Comparison of ENCODE assay signal across 1 cellular context in the genomic region with DNA sequence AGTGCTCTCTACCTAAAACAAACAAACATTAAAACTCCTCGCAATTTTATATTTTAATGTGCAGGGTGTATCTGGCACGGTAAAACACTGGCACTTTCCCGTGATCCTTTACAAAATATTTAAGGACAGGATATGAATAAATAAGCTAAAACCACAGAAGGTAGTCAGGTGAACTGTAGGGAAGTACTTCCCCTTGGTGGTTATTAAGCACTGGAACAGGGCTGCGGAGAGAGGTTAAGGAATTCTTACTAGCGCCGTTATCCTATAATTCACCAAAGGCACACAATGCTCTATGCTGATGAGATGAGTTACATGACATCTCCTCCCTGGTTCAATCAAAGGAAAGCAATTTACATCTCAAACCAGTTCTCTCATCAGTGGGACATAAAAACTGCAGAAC.
TF ChIP-seq lines count a peak whose summit lies in the region.

No MANE protein-coding gene starts in this region.

TF ChIP-seq in GM23338, 12 proteins besides CTCF, POLR2A, EP300 and RAD21 (continued from another document):
- TF ChIP-seq, protein P1, sequence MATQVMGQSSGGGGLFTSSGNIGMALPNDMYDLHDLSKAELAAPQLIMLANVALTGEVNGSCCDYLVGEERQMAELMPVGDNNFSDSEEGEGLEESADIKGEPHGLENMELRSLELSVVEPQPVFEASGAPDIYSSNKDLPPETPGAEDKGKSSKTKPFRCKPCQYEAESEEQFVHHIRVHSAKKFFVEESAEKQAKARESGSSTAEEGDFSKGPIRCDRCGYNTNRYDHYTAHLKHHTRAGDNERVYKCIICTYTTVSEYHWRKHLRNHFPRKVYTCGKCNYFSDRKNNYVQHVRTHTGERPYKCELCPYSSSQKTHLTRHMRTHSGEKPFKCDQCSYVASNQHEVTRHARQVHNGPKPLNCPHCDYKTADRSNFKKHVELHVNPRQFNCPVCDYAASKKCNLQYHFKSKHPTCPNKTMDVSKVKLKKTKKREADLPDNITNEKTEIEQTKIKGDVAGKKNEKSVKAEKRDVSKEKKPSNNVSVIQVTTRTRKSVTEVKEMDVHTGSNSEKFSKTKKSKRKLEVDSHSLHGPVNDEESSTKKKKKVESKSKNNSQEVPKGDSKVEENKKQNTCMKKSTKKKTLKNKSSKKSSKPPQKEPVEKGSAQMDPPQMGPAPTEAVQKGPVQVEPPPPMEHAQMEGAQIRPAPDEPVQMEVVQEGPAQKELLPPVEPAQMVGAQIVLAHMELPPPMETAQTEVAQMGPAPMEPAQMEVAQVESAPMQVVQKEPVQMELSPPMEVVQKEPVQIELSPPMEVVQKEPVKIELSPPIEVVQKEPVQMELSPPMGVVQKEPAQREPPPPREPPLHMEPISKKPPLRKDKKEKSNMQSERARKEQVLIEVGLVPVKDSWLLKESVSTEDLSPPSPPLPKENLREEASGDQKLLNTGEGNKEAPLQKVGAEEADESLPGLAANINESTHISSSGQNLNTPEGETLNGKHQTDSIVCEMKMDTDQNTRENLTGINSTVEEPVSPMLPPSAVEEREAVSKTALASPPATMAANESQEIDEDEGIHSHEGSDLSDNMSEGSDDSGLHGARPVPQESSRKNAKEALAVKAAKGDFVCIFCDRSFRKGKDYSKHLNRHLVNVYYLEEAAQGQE (IDR thresholded peaks at IDR 0.05; ENCODE audit: unreplicated experiment): no peak
- TF ChIP-seq POLR2AphosphoS5 (IDR thresholded peaks at IDR 0.05; ENCODE audit: low read depth) (no peak), JUNB (IDR thresholded peaks at IDR 0.05; ENCODE audit: unreplicated experiment) (no peak), CREB1 (CRISPR knock-in tag; IDR thresholded peaks at IDR 0.05; ENCODE audit: low read depth) (no peak), STAT1 (IDR thresholded peaks at IDR 0.05; ENCODE audit: unreplicated experiment) (no peak), EZH2phosphoT487 (IDR thresholded peaks at IDR 0.05; ENCODE audit: unreplicated experiment) (no peak), EZH2 (IDR thresholded peaks at IDR 0.05; ENCODE audit: low read depth, unreplicated experiment) (no peak)
- TF ChIP-seq, protein P2, sequence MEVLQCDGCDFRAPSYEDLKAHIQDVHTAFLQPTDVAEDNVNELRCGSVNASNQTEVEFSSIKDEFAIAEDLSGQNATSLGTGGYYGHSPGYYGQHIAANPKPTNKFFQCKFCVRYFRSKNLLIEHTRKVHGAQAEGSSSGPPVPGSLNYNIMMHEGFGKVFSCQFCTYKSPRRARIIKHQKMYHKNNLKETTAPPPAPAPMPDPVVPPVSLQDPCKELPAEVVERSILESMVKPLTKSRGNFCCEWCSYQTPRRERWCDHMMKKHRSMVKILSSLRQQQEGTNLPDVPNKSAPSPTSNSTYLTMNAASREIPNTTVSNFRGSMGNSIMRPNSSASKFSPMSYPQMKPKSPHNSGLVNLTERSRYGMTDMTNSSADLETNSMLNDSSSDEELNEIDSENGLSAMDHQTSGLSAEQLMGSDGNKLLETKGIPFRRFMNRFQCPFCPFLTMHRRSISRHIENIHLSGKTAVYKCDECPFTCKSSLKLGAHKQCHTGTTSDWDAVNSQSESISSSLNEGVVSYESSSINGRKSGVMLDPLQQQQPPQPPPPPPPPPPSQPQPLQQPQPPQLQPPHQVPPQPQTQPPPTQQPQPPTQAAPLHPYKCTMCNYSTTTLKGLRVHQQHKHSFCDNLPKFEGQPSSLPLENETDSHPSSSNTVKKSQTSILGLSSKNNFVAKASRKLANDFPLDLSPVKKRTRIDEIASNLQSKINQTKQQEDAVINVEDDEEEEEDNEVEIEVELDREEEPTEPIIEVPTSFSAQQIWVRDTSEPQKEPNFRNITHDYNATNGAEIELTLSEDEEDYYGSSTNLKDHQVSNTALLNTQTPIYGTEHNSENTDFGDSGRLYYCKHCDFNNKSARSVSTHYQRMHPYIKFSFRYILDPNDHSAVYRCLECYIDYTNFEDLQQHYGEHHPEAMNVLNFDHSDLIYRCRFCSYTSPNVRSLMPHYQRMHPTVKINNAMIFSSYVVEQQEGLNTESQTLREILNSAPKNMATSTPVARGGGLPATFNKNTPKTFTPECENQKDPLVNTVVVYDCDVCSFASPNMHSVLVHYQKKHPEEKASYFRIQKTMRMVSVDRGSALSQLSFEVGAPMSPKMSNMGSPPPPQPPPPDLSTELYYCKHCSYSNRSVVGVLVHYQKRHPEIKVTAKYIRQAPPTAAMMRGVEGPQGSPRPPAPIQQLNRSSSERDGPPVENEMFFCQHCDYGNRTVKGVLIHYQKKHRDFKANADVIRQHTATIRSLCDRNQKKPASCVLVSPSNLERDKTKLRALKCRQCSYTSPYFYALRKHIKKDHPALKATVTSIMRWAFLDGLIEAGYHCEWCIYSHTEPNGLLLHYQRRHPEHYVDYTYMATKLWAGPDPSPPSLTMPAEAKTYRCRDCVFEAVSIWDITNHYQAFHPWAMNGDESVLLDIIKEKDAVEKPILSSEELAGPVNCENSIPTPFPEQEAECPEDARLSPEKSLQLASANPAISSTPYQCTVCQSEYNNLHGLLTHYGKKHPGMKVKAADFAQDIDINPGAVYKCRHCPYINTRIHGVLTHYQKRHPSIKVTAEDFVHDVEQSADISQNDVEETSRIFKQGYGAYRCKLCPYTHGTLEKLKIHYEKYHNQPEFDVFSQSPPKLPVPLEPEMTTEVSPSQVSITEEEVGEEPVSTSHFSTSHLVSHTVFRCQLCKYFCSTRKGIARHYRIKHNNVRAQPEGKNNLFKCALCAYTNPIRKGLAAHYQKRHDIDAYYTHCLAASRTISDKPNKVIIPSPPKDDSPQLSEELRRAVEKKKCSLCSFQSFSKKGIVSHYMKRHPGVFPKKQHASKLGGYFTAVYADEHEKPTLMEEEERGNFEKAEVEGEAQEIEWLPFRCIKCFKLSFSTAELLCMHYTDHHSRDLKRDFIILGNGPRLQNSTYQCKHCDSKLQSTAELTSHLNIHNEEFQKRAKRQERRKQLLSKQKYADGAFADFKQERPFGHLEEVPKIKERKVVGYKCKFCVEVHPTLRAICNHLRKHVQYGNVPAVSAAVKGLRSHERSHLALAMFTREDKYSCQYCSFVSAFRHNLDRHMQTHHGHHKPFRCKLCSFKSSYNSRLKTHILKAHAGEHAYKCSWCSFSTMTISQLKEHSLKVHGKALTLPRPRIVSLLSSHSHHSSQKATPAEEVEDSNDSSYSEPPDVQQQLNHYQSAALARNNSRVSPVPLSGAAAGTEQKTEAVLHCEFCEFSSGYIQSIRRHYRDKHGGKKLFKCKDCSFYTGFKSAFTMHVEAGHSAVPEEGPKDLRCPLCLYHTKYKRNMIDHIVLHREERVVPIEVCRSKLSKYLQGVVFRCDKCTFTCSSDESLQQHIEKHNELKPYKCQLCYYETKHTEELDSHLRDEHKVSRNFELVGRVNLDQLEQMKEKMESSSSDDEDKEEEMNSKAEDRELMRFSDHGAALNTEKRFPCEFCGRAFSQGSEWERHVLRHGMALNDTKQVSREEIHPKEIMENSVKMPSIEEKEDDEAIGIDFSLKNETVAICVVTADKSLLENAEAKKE (CRISPR knock-in tag; IDR thresholded peaks at IDR 0.05): no peak
- TF ChIP-seq, protein P3, sequence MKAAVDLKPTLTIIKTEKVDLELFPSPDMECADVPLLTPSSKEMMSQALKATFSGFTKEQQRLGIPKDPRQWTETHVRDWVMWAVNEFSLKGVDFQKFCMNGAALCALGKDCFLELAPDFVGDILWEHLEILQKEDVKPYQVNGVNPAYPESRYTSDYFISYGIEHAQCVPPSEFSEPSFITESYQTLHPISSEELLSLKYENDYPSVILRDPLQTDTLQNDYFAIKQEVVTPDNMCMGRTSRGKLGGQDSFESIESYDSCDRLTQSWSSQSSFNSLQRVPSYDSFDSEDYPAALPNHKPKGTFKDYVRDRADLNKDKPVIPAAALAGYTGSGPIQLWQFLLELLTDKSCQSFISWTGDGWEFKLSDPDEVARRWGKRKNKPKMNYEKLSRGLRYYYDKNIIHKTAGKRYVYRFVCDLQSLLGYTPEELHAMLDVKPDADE (IDR thresholded peaks at IDR 0.05): no peak
TF ChIP-seq in GM23338: peak in this region for 0.
